13 cellular contexts compared by ENCODE assay signal in the genomic region with DNA sequence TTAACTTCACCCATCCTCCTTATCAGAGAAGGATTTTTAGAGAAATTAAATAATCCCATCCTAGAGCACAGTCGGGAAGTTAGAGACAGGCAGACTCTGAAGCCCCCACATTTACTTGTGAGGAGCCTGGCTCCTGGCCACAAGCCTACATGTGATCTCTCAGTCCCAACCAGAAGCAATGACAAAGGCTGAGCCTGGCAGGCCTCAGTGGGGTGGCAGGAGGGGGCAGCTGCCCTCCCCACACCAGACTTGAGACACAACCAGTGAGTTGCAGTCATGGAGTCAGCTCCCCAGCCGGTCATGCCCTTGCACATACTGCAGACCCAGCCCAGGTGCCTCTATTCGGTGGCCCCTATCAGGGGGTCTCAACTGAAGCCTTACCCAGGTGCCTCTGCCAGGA. TPM values are rescaled to one million over a fixed set of nuclear protein-coding genes. Genes with fewer than 3 reads are reported as not detected.
DNase-seq lines count a peak whose midpoint lies in the region; ATAC-seq and TF ChIP-seq lines count a peak whose summit lies in the region.
"Had no signal": no experiment of that assay in that cellular context is flagged by ENCODE, and none has a peak within 500 bp of the region (broad histone marks: within the 10 kb centered on the region; RNA-seq: fewer than 3 reads in every experiment).

No MANE protein-coding gene starts in this region.

- TF ChIP-seq CTCF in suprapubic skin (IDR thresholded peaks at IDR 0.05) = no peak
- no peak for TF ChIP-seq CTCF in mucosa of descending colon (IDR thresholded peaks at IDR 0.05)

- no peaks in the 10 kb centered on the region for H3K36me3 Mint-ChIP-seq in dendritic cell treated with granulocyte-macrophage colony-stimulating factor and Interleukin-4, amounts not matched to agents 40 ng/mL and 50 ng/mL, for 4 days (ENCODE audit: low read depth)

- no peaks in the 10 kb centered on the region for H3K27me3 Mint-ChIP-seq in dendritic cell treated with granulocyte-macrophage colony-stimulating factor and Interleukin-4, amounts not matched to agents 40 ng/mL and 50 ng/mL, for 4 days
- H3K27me3 Mint-ChIP-seq: activated CD4-positive, alpha-beta memory T cell treated with anti-CD3 and anti-CD28 coated beads for 36 hours; activated T-helper 17 cell treated with anti-CD3 and anti-CD28 coated beads, Interleukin-2, amount 50 U/mL, for 72 hours; B cell had no signal

- peak; percentile 48 for DNase-seq in medulla oblongata (ENCODE audit: extremely low spot score)
- no peak for DNase-seq in suprapubic skin (ENCODE audit: low spot score in 2 of 2)
- DNase-seq in SKM-1 (lab: John Stamatoyannopoulos, UW; ENCODE audit: unreplicated experiment) = no peak
- DNase-seq in NCI-H1694 (lab: John Stamatoyannopoulos, UW) = no peak
- DNase-seq in mucosa of descending colon = no peak
- DNase-seq: activated CD4-positive, alpha-beta memory T cell treated with anti-CD3 and anti-CD28 coated beads for 36 hours; effector memory CD4-positive, alpha-beta T cell; foreskin keratinocyte had no signal

- no peaks in the 10 kb centered on the region for H3K36me3 ChIP-seq in HUES6 (ENCODE audit: control insufficient read depth, insufficient read depth, low read length)
- no peaks in the 10 kb centered on the region for H3K36me3 ChIP-seq in suprapubic skin
- H3K36me3 ChIP-seq in mucosa of descending colon (ENCODE audit: low read depth) = no peaks in the 10 kb centered on the region

- H3K27ac Mint-ChIP-seq in dendritic cell treated with granulocyte-macrophage colony-stimulating factor and Interleukin-4, amounts not matched to agents 40 ng/mL and 50 ng/mL, for 4 days = peak overlapping the region; percentile 93
- H3K27ac Mint-ChIP-seq: activated CD4-positive, alpha-beta memory T cell treated with anti-CD3 and anti-CD28 coated beads for 36 hours; activated T-helper 17 cell treated with anti-CD3 and anti-CD28 coated beads, Interleukin-2, amount 50 U/mL, for 72 hours; B cell had no signal

- peaks cover 30% of the 10 kb centered on the region for H3K4me1 ChIP-seq in HUES6 (ENCODE audit: control insufficient read depth, insufficient read depth, low read length)
- H3K4me1 ChIP-seq in suprapubic skin = peaks cover 39% of the 10 kb centered on the region
- peaks cover 54% of the 10 kb centered on the region for H3K4me1 ChIP-seq in mucosa of descending colon (ENCODE audit: low read depth)

- no peak for TF ChIP-seq EP300 in suprapubic skin (IDR thresholded peaks at IDR 0.05)

- H3K9me3 Mint-ChIP-seq in dendritic cell treated with granulocyte-macrophage colony-stimulating factor and Interleukin-4, amounts not matched to agents 40 ng/mL and 50 ng/mL, for 4 days = no peaks in the 10 kb centered on the region
- H3K9me3 Mint-ChIP-seq: activated CD4-positive, alpha-beta memory T cell treated with anti-CD3 and anti-CD28 coated beads for 36 hours; activated T-helper 17 cell treated with anti-CD3 and anti-CD28 coated beads, Interleukin-2, amount 50 U/mL, for 72 hours had no signal

- no peak for TF ChIP-seq POLR2A in suprapubic skin (IDR thresholded peaks at IDR 0.05)

- no peak overlapping the region for H3K9ac ChIP-seq in HUES6 (ENCODE audit: low read length)

- H3K4me1 Mint-ChIP-seq in dendritic cell treated with granulocyte-macrophage colony-stimulating factor and Interleukin-4, amounts not matched to agents 40 ng/mL and 50 ng/mL, for 4 days (ENCODE audit: low read depth) = peaks cover 38% of the 10 kb centered on the region
- H3K4me1 Mint-ChIP-seq: activated T-helper 17 cell treated with anti-CD3 and anti-CD28 coated beads, Interleukin-2, amount 50 U/mL, for 72 hours had no signal

- H3K4me3 Mint-ChIP-seq in dendritic cell treated with granulocyte-macrophage colony-stimulating factor and Interleukin-4, amounts not matched to agents 40 ng/mL and 50 ng/mL, for 4 days = no peak overlapping the region
- H3K4me3 Mint-ChIP-seq: activated CD4-positive, alpha-beta memory T cell treated with anti-CD3 and anti-CD28 coated beads for 36 hours; activated T-helper 17 cell treated with anti-CD3 and anti-CD28 coated beads, Interleukin-2, amount 50 U/mL, for 72 hours; B cell had no signal

- WGBS in suprapubic skin = 87% methylated on average over 3 of the region's 3 CpGs

- intact Hi-C loops in dendritic cell treated with granulocyte-macrophage colony-stimulating factor and Interleukin-4, amounts not matched to agents 40 ng/mL and 50 ng/mL, for 4 days (cut with micrococcal nuclease) = no loop called here
- intact Hi-C loops in mucosa of descending colon (cut with DNase I, micrococcal nuclease) = no loop called here

- no peak overlapping the region for H3K4me3 ChIP-seq in HUES6 (ENCODE audit: low read depth, low read length)
- no peak overlapping the region for H3K4me3 ChIP-seq in suprapubic skin
- no peak overlapping the region for H3K4me3 ChIP-seq in mucosa of descending colon

- ATAC-seq in mucosa of descending colon = no peak
- ATAC-seq in GM21423 (IDR thresholded peaks at IDR 0.05; ENCODE audit: unreplicated experiment) = no peak
- ATAC-seq: activated T-helper 17 cell treated with anti-CD3 and anti-CD28 coated beads, Interleukin-2, amount 50 U/mL, for 72 hours; foreskin keratinocyte had no signal

- H3K27ac ChIP-seq in HUES6 (ENCODE audit: low read depth, low read length) (peak overlapping the region; percentile 25; the same call in 1 of the 2 replicates), suprapubic skin (peak overlapping the region; percentile 93)
- H3K27ac ChIP-seq: foreskin keratinocyte had no signal

- H3K9me3 ChIP-seq in HUES6 (ENCODE audit: control insufficient read depth, insufficient read depth, low read depth, low read length) = no peaks in the 10 kb centered on the region
- no peaks in the 10 kb centered on the region for H3K9me3 ChIP-seq in suprapubic skin
- H3K9me3 ChIP-seq in mucosa of descending colon = no peaks in the 10 kb centered on the region

- H3K27me3 ChIP-seq in HUES6 (ENCODE audit: control insufficient read depth, insufficient read depth, low read length) (no peaks in the 10 kb centered on the region), suprapubic skin (no peaks in the 10 kb centered on the region)
- H3K27me3 ChIP-seq: foreskin keratinocyte had no signal

RNA-seq across cellular contexts. Expression of a gene that starts 11.0 kb away (rescaled TPM):
- total RNA-seq in suprapubic skin (10 to 100 TPM in 3 of 4 donors, 1 to 10 TPM in 1; 9.6 to 14.7 (median 12.6) TPM), mucosa of descending colon (10 to 100 TPM; 10.4 to 12.6 (median 11.9) TPM)

RNA-seq across cellular contexts. Expression of a gene that starts 11.9 kb away (rescaled TPM):
- total RNA-seq in suprapubic skin (100 to 1,000 TPM in 1 of 4 donors, 10 to 100 TPM in 3; 37.9 to 106 (median 66.5) TPM), mucosa of descending colon (10 to 100 TPM; 19.1 to 27.3 (median 21.3) TPM)
